In genomic region chr5:78598973-78599372, GRCh38 we compare ENCODE assay signal across 2 cellular contexts.
TF ChIP-seq lines count a peak whose summit lies in the region.

No MANE protein-coding gene starts in this region.

TF ChIP-seq in A549, 52 proteins besides CTCF, POLR2A, EP300 and RAD21 (continued from another document):
- TF ChIP-seq ATOH8 (CRISPR knock-in tag; IDR thresholded peaks at IDR 0.05; ENCODE audit: low read depth) (no peak), HEYL (CRISPR knock-in tag; IDR thresholded peaks at IDR 0.05) (no peak), HDAC2 (IDR thresholded peaks at IDR 0.05) (no peak), REST (IDR thresholded peaks at IDR 0.05) (no peak), MAFK (IDR thresholded peaks at IDR 0.05; ENCODE audit: partially characterized antibody) (no peak), CBX2 (IDR thresholded peaks at IDR 0.05; ENCODE audit: borderline replicate concordance, low read depth) (no peak), USF2 (IDR thresholded peaks at IDR 0.05) (no peak), KDM1A (IDR thresholded peaks at IDR 0.05; ENCODE audit: low read depth) (no peak), NPAS2 (CRISPR knock-in tag; IDR thresholded peaks at IDR 0.05; ENCODE audit: borderline replicate concordance) (no peak)

TF ChIP-seq in IMR-90, 13 proteins besides CTCF, POLR2A, EP300 and RAD21 (continued from another document):
- no peak for TF ChIP-seq USF2 (IDR thresholded peaks at IDR 0.05; ENCODE audit: low read depth, low read length)
- no peak for TF ChIP-seq SMC3 (IDR thresholded peaks at IDR 0.05; ENCODE audit: low read depth, low read length)
- no peak for TF ChIP-seq CEBPB (IDR thresholded peaks at IDR 0.05; ENCODE audit: low read depth, low read length)
- TF ChIP-seq RCOR1 (IDR thresholded peaks at IDR 0.05; ENCODE audit: insufficient replicate concordance, low read length), result no peak
- TF ChIP-seq MXI1 (IDR thresholded peaks at IDR 0.05; ENCODE audit: borderline replicate concordance, low read depth, low read length), result no peak
- TF ChIP-seq MAZ (IDR thresholded peaks at IDR 0.05; ENCODE audit: borderline replicate concordance, low read depth, low read length), result no peak
- no peak for TF ChIP-seq BHLHE40 (IDR thresholded peaks at IDR 0.05; ENCODE audit: low read depth, low read length)
- TF ChIP-seq FOS (IDR thresholded peaks at IDR 0.05; ENCODE audit: low read depth, low read length), result no peak
- no peak for TF ChIP-seq NFE2L2 (IDR thresholded peaks at IDR 0.05; ENCODE audit: low read depth, low read length)
- no peak for TF ChIP-seq CHD1 (IDR thresholded peaks at IDR 0.05; ENCODE audit: low read depth, low read length)
